8 cellular contexts compared by ENCODE assay signal in the genomic region with DNA sequence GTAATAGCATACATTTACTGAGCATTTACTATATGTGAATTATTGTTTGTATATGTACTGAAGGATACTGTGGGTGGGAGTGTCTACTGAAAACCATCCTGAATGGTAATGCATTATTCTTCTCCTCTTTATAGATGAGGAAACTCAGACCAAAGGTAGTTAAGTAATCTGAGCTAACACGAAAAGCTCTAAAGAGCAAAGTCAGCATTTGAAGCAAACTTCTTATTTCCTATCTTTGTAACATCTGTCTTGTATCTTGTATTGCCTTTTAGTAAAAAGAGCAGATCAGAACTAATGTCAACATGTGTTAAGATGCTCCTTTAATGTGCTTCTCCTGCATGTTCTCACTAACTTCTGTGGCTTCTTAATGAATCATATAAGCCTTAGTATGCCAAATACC.
"Had no signal": no experiment of that assay in that cellular context is flagged by ENCODE, and none has a peak within 500 bp of the region (broad histone marks: within the 10 kb centered on the region; RNA-seq: fewer than 3 reads in every experiment).

No MANE protein-coding gene starts in this region.

- DNase-seq: GOT3, H7, HFFc6, KG1 had no signal

- H3K4me3 Mint-ChIP-seq: HFFc6 had no signal

- H3K36me3 ChIP-seq: HAP-1 had no signal

- H3K4me1 ChIP-seq: HAP-1 had no signal

- ATAC-seq: HCT116, K562 had no signal

- H3K4me3 ChIP-seq: HAP-1, K562 had no signal

- H3K9me3 ChIP-seq: HAP-1 had no signal

- FAIRE-seq: HTR-8/SVneo, K562 had no signal

- H3K27ac Mint-ChIP-seq: HFFc6 had no signal
